Comparison of ENCODE assay signal across 9 cellular contexts in genomic region chr15:55222588-55222987, GRCh38. TPM values are rescaled to one million over a fixed set of nuclear protein-coding genes. Genes with fewer than 3 reads are reported as not detected.
DNase-seq lines count a peak whose midpoint lies in the region; ATAC-seq and TF ChIP-seq lines count a peak whose summit lies in the region.
"Had no signal": no experiment of that assay in that cellular context is flagged by ENCODE, and none has a peak within 500 bp of the region (broad histone marks: within the 10 kb centered on the region; RNA-seq: fewer than 3 reads in every experiment).

No MANE protein-coding gene starts in this region.

- H3K9me3 Mint-ChIP-seq in memory B cell: no peaks in the 10 kb centered on the region

- DNase-seq in NB4 (ENCODE audit: low read depth): peak; percentile 90
- DNase-seq in memory B cell (ENCODE audit: low spot score in 2 of 2): peak in 1 of 2 donors; percentile 46
- no peak for DNase-seq in NCI-H146 (lab: John Stamatoyannopoulos, UW)
- DNase-seq in left cardiac atrium: no peak
- DNase-seq in kidney tubule cell (ENCODE audit: low spot score): no peak
- DNase-seq in NCI-H526 treated with DMSO at 0.1 percent for 48 hours (lab: John Stamatoyannopoulos, UW): no peak

- H3K27me3 Mint-ChIP-seq in memory B cell: no peaks in the 10 kb centered on the region

- intact Hi-C loops in left cardiac atrium (cut with DNase I): loop anchor here (5.0 kb wide), 2 partner anchors 65 to 215 kb away; partner anchors contain the start of gene RAB27A (in 1 of the 2)

- TF ChIP-seq POLR2A in NB4 (IDR thresholded peaks at IDR 0.05; ENCODE audit: extremely low read depth, insufficient read length): no peak

- peak overlapping the region; percentile 33 for H3K4me3 ChIP-seq in NB4 (ENCODE audit: low read depth, low read length)
- H3K4me3 ChIP-seq: thoracic aorta had no signal

- peak overlapping the region; percentile 43 for H3K27ac Mint-ChIP-seq in memory B cell

- ATAC-seq in GM18520 (IDR thresholded peaks at IDR 0.05; ENCODE audit: unreplicated experiment) (peak; percentile 54), HG02588 (IDR thresholded peaks at IDR 0.05; ENCODE audit: unreplicated experiment) (peak; percentile 80), memory B cell (ENCODE audit: low read depth) (peak; percentile 99), left cardiac atrium (no peak)

- H3K4me1 Mint-ChIP-seq in memory B cell: peaks cover 34% of the 10 kb centered on the region

- no peak for TF ChIP-seq CTCF in NB4 (IDR thresholded peaks at IDR 0.05; ENCODE audit: low read depth, low read length)

- peaks cover 3% of the 10 kb centered on the region for H3K36me3 Mint-ChIP-seq in memory B cell

- peak overlapping the region; percentile 59 for H3K4me3 Mint-ChIP-seq in memory B cell

RNA-seq across cellular contexts. Expression of gene RSL24D1, which starts 25.8 kb away (rescaled TPM):
- 10 to 100 TPM; 43.7 to 52.9 TPM for total RNA-seq in left cardiac atrium

Comparison
In these comparisons a context has a peak if more than half of its experiments do, and no peak if none do; other contexts are left out.
1. ATAC-seq: peak in GM18520 (single experiment), HG02588 (single experiment) and memory B cell (single experiment); none in left cardiac atrium (0 of 2).